Comparison of ENCODE assay signal across 1 cellular context in genomic region chr3:143283432-143284128, GRCh38.
TF ChIP-seq lines count a peak whose summit lies in the region.

No MANE protein-coding gene starts in this region.

TF ChIP-seq in GM23338, 12 proteins besides CTCF, POLR2A, EP300 and RAD21 (continued from another document):
- TF ChIP-seq, protein P1, sequence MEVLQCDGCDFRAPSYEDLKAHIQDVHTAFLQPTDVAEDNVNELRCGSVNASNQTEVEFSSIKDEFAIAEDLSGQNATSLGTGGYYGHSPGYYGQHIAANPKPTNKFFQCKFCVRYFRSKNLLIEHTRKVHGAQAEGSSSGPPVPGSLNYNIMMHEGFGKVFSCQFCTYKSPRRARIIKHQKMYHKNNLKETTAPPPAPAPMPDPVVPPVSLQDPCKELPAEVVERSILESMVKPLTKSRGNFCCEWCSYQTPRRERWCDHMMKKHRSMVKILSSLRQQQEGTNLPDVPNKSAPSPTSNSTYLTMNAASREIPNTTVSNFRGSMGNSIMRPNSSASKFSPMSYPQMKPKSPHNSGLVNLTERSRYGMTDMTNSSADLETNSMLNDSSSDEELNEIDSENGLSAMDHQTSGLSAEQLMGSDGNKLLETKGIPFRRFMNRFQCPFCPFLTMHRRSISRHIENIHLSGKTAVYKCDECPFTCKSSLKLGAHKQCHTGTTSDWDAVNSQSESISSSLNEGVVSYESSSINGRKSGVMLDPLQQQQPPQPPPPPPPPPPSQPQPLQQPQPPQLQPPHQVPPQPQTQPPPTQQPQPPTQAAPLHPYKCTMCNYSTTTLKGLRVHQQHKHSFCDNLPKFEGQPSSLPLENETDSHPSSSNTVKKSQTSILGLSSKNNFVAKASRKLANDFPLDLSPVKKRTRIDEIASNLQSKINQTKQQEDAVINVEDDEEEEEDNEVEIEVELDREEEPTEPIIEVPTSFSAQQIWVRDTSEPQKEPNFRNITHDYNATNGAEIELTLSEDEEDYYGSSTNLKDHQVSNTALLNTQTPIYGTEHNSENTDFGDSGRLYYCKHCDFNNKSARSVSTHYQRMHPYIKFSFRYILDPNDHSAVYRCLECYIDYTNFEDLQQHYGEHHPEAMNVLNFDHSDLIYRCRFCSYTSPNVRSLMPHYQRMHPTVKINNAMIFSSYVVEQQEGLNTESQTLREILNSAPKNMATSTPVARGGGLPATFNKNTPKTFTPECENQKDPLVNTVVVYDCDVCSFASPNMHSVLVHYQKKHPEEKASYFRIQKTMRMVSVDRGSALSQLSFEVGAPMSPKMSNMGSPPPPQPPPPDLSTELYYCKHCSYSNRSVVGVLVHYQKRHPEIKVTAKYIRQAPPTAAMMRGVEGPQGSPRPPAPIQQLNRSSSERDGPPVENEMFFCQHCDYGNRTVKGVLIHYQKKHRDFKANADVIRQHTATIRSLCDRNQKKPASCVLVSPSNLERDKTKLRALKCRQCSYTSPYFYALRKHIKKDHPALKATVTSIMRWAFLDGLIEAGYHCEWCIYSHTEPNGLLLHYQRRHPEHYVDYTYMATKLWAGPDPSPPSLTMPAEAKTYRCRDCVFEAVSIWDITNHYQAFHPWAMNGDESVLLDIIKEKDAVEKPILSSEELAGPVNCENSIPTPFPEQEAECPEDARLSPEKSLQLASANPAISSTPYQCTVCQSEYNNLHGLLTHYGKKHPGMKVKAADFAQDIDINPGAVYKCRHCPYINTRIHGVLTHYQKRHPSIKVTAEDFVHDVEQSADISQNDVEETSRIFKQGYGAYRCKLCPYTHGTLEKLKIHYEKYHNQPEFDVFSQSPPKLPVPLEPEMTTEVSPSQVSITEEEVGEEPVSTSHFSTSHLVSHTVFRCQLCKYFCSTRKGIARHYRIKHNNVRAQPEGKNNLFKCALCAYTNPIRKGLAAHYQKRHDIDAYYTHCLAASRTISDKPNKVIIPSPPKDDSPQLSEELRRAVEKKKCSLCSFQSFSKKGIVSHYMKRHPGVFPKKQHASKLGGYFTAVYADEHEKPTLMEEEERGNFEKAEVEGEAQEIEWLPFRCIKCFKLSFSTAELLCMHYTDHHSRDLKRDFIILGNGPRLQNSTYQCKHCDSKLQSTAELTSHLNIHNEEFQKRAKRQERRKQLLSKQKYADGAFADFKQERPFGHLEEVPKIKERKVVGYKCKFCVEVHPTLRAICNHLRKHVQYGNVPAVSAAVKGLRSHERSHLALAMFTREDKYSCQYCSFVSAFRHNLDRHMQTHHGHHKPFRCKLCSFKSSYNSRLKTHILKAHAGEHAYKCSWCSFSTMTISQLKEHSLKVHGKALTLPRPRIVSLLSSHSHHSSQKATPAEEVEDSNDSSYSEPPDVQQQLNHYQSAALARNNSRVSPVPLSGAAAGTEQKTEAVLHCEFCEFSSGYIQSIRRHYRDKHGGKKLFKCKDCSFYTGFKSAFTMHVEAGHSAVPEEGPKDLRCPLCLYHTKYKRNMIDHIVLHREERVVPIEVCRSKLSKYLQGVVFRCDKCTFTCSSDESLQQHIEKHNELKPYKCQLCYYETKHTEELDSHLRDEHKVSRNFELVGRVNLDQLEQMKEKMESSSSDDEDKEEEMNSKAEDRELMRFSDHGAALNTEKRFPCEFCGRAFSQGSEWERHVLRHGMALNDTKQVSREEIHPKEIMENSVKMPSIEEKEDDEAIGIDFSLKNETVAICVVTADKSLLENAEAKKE (CRISPR knock-in tag; IDR thresholded peaks at IDR 0.05): no peak
- TF ChIP-seq POLR2AphosphoS5 (IDR thresholded peaks at IDR 0.05; ENCODE audit: low read depth): no peak
- TF ChIP-seq ETS1 (IDR thresholded peaks at IDR 0.05): no peak
- TF ChIP-seq NANOG (IDR thresholded peaks at IDR 0.05; ENCODE audit: borderline replicate concordance): no peak
- no peak for TF ChIP-seq JUNB (IDR thresholded peaks at IDR 0.05; ENCODE audit: unreplicated experiment)
TF ChIP-seq in GM23338: peak in this region for 0.
